14 cellular contexts compared by ENCODE assay signal in the genomic region with DNA sequence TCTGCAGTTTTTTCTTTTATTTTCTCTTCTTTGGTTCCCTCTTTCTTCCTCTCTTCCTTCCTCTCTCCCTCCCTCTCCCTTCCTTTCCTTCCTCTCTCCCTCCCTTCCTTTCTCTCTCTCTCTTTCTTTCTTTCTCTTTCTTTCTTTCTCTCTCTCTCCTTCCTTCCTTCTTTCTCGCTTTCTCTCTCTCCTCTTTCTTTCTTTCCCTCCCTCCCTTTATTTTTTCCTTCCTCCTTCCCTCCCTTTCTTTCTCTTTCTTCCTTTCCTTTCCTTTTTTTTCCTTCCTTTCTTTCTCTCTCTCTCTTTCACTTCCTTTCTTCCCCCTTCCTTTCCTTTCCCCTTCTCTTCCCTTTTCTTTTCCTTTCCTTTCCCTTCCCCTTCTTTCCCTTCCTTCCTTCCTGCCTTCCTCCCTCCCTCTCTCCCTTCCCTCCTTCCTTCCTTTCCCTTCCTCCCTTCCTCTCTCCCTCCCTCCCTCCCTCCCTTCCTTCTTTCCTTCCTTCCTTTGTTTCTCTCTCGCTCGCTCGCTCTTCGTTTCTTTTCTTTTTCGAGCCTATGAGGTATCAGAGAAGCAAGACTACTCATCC. TPM values are rescaled to one million over a fixed set of nuclear protein-coding genes. Genes with fewer than 3 reads are reported as not detected.
A peak's percentile ranks its signal among the peaks of the same experiment; 100 is the strongest.
DNase-seq lines count a peak whose midpoint lies in the region; ATAC-seq, FAIRE-seq and TF ChIP-seq lines count a peak whose summit lies in the region.
"Had no signal": no experiment of that assay in that cellular context is flagged by ENCODE, and none has a peak within 500 bp of the region (broad histone marks: within the 10 kb centered on the region; RNA-seq: fewer than 3 reads in every experiment).

No MANE protein-coding gene starts in this region.

- no peaks in the 10 kb centered on the region for H3K9me2 ChIP-seq in PC-3 (replicated peaks; ENCODE audit: low read length)

- H3K27ac ChIP-seq in PC-3 (ENCODE audit: low read length), result no peak overlapping the region
- H3K27ac ChIP-seq in endothelial cell of umbilical vein (ENCODE audit: insufficient read depth, low read depth, low read length), result peak overlapping the region; percentile 99
- peak overlapping the region in 3 of 5 donors; percentile 9 to 40 (median 19) for H3K27ac ChIP-seq in stomach

- H2AFZ ChIP-seq in PC-3 (ENCODE audit: low read length), result no peak overlapping the region
- H2AFZ ChIP-seq in endothelial cell of umbilical vein (ENCODE audit: low read depth, low read length), result no peak overlapping the region

- H4K20me1 ChIP-seq in PC-3 (ENCODE audit: low read length) (no peaks in the 10 kb centered on the region), endothelial cell of umbilical vein (replicated peaks; ENCODE audit: control insufficient read depth, extremely low read depth, insufficient read depth, low read length) (no peaks in the 10 kb centered on the region)

- no peaks in the 10 kb centered on the region for H3K36me3 ChIP-seq in PC-3 (ENCODE audit: low read depth, low read length)
- peaks cover 2 to 4% of the 10 kb centered on the region in 2 experiments for H3K36me3 ChIP-seq in endothelial cell of umbilical vein (ENCODE audit: control insufficient read depth in 2 of 2, extremely low read depth in 1 of 2, insufficient read depth in 2 of 2, low read length in 2 of 2)
- H3K36me3 ChIP-seq in stomach, result no peaks in the 10 kb centered on the region

- no peak overlapping the region for H3K9ac ChIP-seq in PC-3 (ENCODE audit: low read length)
- H3K9ac ChIP-seq in endothelial cell of umbilical vein (replicated peaks; ENCODE audit: extremely low read depth, insufficient read depth, low read length), result peak overlapping the region; percentile 65

- POLR2A ChIA-PET in PC-3 (lab: Charles Lee; ENCODE audit: unreplicated experiment) (no interaction called here), endothelial cell of umbilical vein (lab: Charles Lee) (interaction anchor here (0.6 to 1.4 kb wide), 4 partner anchors 58 to 128 kb away, joined by 3 to 6 read pairs (median 4); no protein-coding TSS in a partner anchor)

- H3K79me2 ChIP-seq in PC-3 (ENCODE audit: low read length) (no peaks in the 10 kb centered on the region), endothelial cell of umbilical vein (ENCODE audit: control insufficient read depth, insufficient read depth, low read length) (peaks cover 26% of the 10 kb centered on the region)

- CTCF ChIA-PET in activated naive CD4-positive, alpha-beta T cell treated with anti-CD3 and anti-CD28 coated beads, Interleukin-2, amount 10 ng/mL, durations not matched to agents 7 days and 5 days (lab: Charles Lee), result interaction anchor here (0.6 to 2.6 kb wide), 5 partner anchors 13 to 439 kb away, joined by 3 to 15 read pairs (median 3); no protein-coding TSS in a partner anchor
- CTCF ChIA-PET in PC-3 (lab: Charles Lee) (interaction anchor here (0.6 kb wide), 1 partner anchor 102 kb away, joined by 3 read pairs; no protein-coding TSS in a partner anchor), endothelial cell of umbilical vein (lab: Charles Lee) (interaction anchor here (1.1 to 3.1 kb wide), 3 partner anchors 13 to 102 kb away, joined by 3 to 13 read pairs (median 3); a partner anchor contains a TSS)

- WGBS in stomach, 5 donors, result 88 to 96% (median 92%) methylated on average over 5 to 6 of the region's 6 CpGs

- H3F3A ChIP-seq in PC-3 (ENCODE audit: low read length, unreplicated experiment), result no peaks in the 10 kb centered on the region

- no peaks in the 10 kb centered on the region for H3K9me1 ChIP-seq in endothelial cell of umbilical vein (replicated peaks; ENCODE audit: control insufficient read depth, extremely low read depth, insufficient read depth, low read length)

- DNase-seq in activated naive CD4-positive, alpha-beta T cell treated with anti-CD3 and anti-CD28 coated beads, Interleukin-2, amount 10 ng/mL, durations not matched to agents 7 days and 5 days, result no peak
- no peak for DNase-seq in activated naive CD4-positive, alpha-beta T cell (lab: John Stamatoyannopoulos, UW)
- DNase-seq in PC-3 (no peak), endothelial cell of umbilical vein (ENCODE audit: low read depth, low spot score) (no peak), stomach (no peak), left colon (no peak), islet precursor cell (no peak), DMS153 (lab: John Stamatoyannopoulos, UW) (no peak)
- DNase-seq: aorta, DND-41, NCI-H2227 treated with DMSO at 0.1 percent for 48 hours, posterior cingulate gyrus had no signal

- H3K27me3 ChIP-seq in PC-3 (ENCODE audit: low read length), result no peaks in the 10 kb centered on the region
- H3K27me3 ChIP-seq in endothelial cell of umbilical vein (ENCODE audit: control insufficient read depth in 2 of 2, insufficient read depth in 2 of 2, low read length in 2 of 2), result no peaks in the 10 kb centered on the region
- H3K27me3 ChIP-seq in stomach, result no peaks in the 10 kb centered on the region

- peak overlapping the region; percentile 90 for H3K27ac Mint-ChIP-seq in activated naive CD4-positive, alpha-beta T cell treated with anti-CD3 and anti-CD28 coated beads, Interleukin-2, amount 10 ng/mL, durations not matched to agents 7 days and 5 days

- FAIRE-seq in endothelial cell of umbilical vein (lab: Jason Lieb, UNC), result no peak
- FAIRE-seq: H1, urothelium cell line had no signal

- no TSS peak for BruUV-seq in PC-3 (replicated peaks; lab: Mats Ljungman, UMichigan)
- BruUV-seq in endothelial cell of umbilical vein (replicated peaks; lab: Mats Ljungman, UMichigan), result no TSS peak

- TF ChIP-seq CTCF in PC-3 (conservative IDR thresholded peaks at IDR 0.05; ENCODE audit: low read depth, low read length), result no peak
- no peak for TF ChIP-seq CTCF in endothelial cell of umbilical vein (IDR thresholded peaks at IDR 0.05; ENCODE audit: extremely low read depth in 1 of 2, insufficient read depth in 1 of 2, low read depth in 1 of 2, low read length in 2 of 2)
- no peak for TF ChIP-seq CTCF in stomach (IDR thresholded peaks at IDR 0.05)

- H3K4me3 ChIP-seq in PC-3 (ENCODE audit: low read length) (no peak overlapping the region), endothelial cell of umbilical vein (replicated peaks in 1 of 3; ENCODE audit: insufficient read depth in 1 of 3, low read depth in 1 of 3, low read length in 3 of 3) (no peak overlapping the region), stomach (no peak overlapping the region)

- ATAC-seq in PC-3 (no peak), left colon (no peak)

- peaks cover 6% of the 10 kb centered on the region for H3K36me3 Mint-ChIP-seq in activated naive CD4-positive, alpha-beta T cell treated with anti-CD3 and anti-CD28 coated beads, Interleukin-2, amount 10 ng/mL, durations not matched to agents 7 days and 5 days

- TF ChIP-seq POLR2A in endothelial cell of umbilical vein (IDR thresholded peaks at IDR 0.05; ENCODE audit: low read depth, low read length), result no peak
- TF ChIP-seq POLR2A in stomach (IDR thresholded peaks at IDR 0.05), result no peak

- intact Hi-C loops in PC-3 (cut with micrococcal nuclease) (loop anchor here (5.0 kb wide), 1 partner anchor 56 kb away; no protein-coding TSS in a partner anchor), endothelial cell of umbilical vein (cut with micrococcal nuclease) (loop anchor here (5.0 kb wide), 1 partner anchor 896 kb away; no protein-coding TSS in a partner anchor), stomach (cut with DNase I; ENCODE audit: low total_unique reads) (no loop called here), left colon (cut with DNase I, micrococcal nuclease) (loop anchor here in 1 of 2 donors (10.0 kb wide), 1 partner anchor 98 kb away; a partner anchor contains a TSS)

- H3K4me3 Mint-ChIP-seq in activated naive CD4-positive, alpha-beta T cell treated with anti-CD3 and anti-CD28 coated beads, Interleukin-2, amount 10 ng/mL, durations not matched to agents 7 days and 5 days, result no peak overlapping the region

- H3K9me3 ChIP-seq in PC-3 (ENCODE audit: low read length), result no peaks in the 10 kb centered on the region
- no peaks in the 10 kb centered on the region for H3K9me3 ChIP-seq in endothelial cell of umbilical vein (replicated peaks; ENCODE audit: control insufficient read depth, insufficient read depth, low read length)
- H3K9me3 ChIP-seq in stomach, result no peaks in the 10 kb centered on the region

- H3K4me2 ChIP-seq in PC-3 (ENCODE audit: low read length) (0 out of 2 replicates have a peak overlapping the region, but pooled peaks have one; percentile 29), endothelial cell of umbilical vein (ENCODE audit: insufficient read depth, low read length) (peak overlapping the region; percentile 55)

- peaks cover 4% of the 10 kb centered on the region for H3K27me3 Mint-ChIP-seq in activated naive CD4-positive, alpha-beta T cell treated with anti-CD3 and anti-CD28 coated beads, Interleukin-2, amount 10 ng/mL, durations not matched to agents 7 days and 5 days

- H3K4me1 Mint-ChIP-seq in activated naive CD4-positive, alpha-beta T cell treated with anti-CD3 and anti-CD28 coated beads, Interleukin-2, amount 10 ng/mL, durations not matched to agents 7 days and 5 days, result peaks cover 43% of the 10 kb centered on the region

- H3K4me1 ChIP-seq in PC-3 (ENCODE audit: insufficient read depth, low read length) (peaks cover 27% of the 10 kb centered on the region), endothelial cell of umbilical vein (ENCODE audit: control insufficient read depth, extremely low read depth, insufficient read depth, low read length) (peaks cover 46% of the 10 kb centered on the region), stomach (peaks cover 0 to 24% (median 7%) of the 10 kb centered on the region in 4 donors)

- dilution Hi-C loops in endothelial cell of umbilical vein (cut with MboI; ENCODE audit: extremely low pct_ligation_motif_present, low sequenced_read_pairs), result loop anchor here (5.0 kb wide), 1 partner anchor 116 kb away; no protein-coding TSS in a partner anchor

- TF ChIP-seq EP300 in stomach (IDR thresholded peaks at IDR 0.05), result no peak

- no peaks in the 10 kb centered on the region for H3K9me3 Mint-ChIP-seq in activated naive CD4-positive, alpha-beta T cell treated with anti-CD3 and anti-CD28 coated beads, Interleukin-2, amount 10 ng/mL, durations not matched to agents 7 days and 5 days

TF ChIP-seq in endothelial cell of umbilical vein, 7 proteins besides CTCF, POLR2A, EP300 and RAD21 (continues in another document):
- no peak for TF ChIP-seq POLR2AphosphoS5 (IDR thresholded peaks at IDR 0.05; ENCODE audit: insufficient read depth, low read depth, low read length)
- TF ChIP-seq MYC (IDR thresholded peaks at IDR 0.05; ENCODE audit: low read depth, low read length), result no peak

RNA-seq across cellular contexts. Expression of a gene that starts 13.7 kb away (rescaled TPM):
- total RNA-seq in PC-3 (2014; rRNA removed), result 0.77 and 1.1 TPM in 2 replicates
- 21.5 and 26.9 TPM in 2 replicates for total RNA-seq in endothelial cell of umbilical vein
- 3.2 and 3.6 TPM in 2 replicates for polyA plus RNA-seq in endothelial cell of umbilical vein
- 2.2 and 3.3 TPM in 2 replicates for polyA plus RNA-seq in endothelial cell of umbilical vein (2011; cell fraction: cytosol; rRNA removed)
- polyA plus RNA-seq in endothelial cell of umbilical vein (2011; cell fraction: nucleus; rRNA removed), result 38.2 and 38.5 TPM in 2 replicates
- 9.6 and 9.9 TPM in 2 replicates for polyA plus RNA-seq in endothelial cell of umbilical vein (2012)
- polyA minus RNA-seq in endothelial cell of umbilical vein, result 56.8 and 67.7 TPM in 2 replicates
- not detected for polyA minus RNA-seq in endothelial cell of umbilical vein (2011; cell fraction: cytosol; rRNA and poly(A)+ RNA removed)
- polyA minus RNA-seq in endothelial cell of umbilical vein (2011; cell fraction: nucleus; rRNA and poly(A)+ RNA removed), result 189 and 243 TPM in 2 replicates
- total RNA-seq in stomach, result 10 to 100 TPM in 1 of 5 donors, 1 to 10 TPM in 3, not detected in 1; 2.6 to 36.6 (median 3.8) TPM
- under 1 TPM in 2 of 3 donors, not detected in 1; 0.08 to 0.25 TPM for polyA plus RNA-seq in stomach
- under 1 TPM; 0.53 to 0.64 TPM for total RNA-seq in left colon
